In the genomic region with DNA sequence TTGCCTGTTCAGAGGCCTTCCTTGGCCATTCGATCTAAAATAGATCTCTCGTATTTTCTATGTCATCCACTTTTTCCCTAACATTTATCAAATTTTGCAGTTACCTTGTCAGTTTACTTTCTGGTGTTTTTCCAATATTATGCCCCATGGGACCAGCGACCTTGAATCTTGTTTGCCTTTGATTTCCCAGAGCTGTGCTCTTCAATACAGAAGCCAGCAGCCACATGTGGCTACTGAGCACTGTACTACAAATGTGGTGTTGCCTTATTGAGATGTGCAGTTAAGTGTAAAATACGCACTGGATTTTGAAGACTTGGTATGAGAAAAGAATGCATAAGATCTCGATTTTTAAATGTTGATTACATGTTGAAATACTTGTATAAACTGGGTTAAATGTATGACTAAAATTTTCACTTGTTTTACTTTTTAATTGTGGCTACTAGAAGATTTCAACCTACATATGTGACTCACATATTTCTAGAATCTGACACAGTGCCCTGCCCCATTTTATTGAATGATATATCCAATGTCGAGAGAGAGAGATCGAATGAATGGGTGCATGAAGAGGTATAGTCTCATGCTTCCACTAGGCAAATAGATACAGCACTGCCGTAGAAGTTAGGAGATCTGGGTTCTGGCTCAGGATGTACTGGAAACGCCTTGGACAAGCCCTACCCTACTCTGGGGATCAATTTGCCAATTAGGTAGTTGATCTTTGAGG, we compare ENCODE assay signal across 8 cellular contexts. TPM values are rescaled to one million over a fixed set of nuclear protein-coding genes. Genes with fewer than 3 reads are reported as not detected.
DNase-seq lines count a peak whose midpoint lies in the region; ATAC-seq, FAIRE-seq and TF ChIP-seq lines count a peak whose summit lies in the region.

No MANE protein-coding gene starts in this region.

- CTCF ChIA-PET in endothelial cell of umbilical vein (lab: Charles Lee) = interaction anchor here (0.8 to 2.1 kb wide), 3 partner anchors 8 to 254 kb away, joined by 3 to 18 read pairs (median 3); a partner anchor contains a TSS

- ATAC-seq in GM21423 (IDR thresholded peaks at IDR 0.05; ENCODE audit: unreplicated experiment) = peak; percentile 9

- dilution Hi-C loops in endothelial cell of umbilical vein (cut with MboI; ENCODE audit: extremely low pct_ligation_motif_present, low sequenced_read_pairs) = no loop called here

- H3K27me3 ChIP-seq in NT2/D1 (ENCODE audit: insufficient read depth, insufficient read length) (no peaks in the 10 kb centered on the region), endothelial cell of umbilical vein (ENCODE audit: control insufficient read depth in 2 of 2, insufficient read depth in 2 of 2, low read length in 2 of 2) (peaks cover 6 to 10% of the 10 kb centered on the region in 2 experiments), neutrophil (peaks cover 19% of the 10 kb centered on the region)

- H3K9ac ChIP-seq in NT2/D1 (ENCODE audit: insufficient read length, low read depth) = peak overlapping the region; percentile 99
- peak overlapping the region; percentile 86 for H3K9ac ChIP-seq in endothelial cell of umbilical vein (replicated peaks; ENCODE audit: extremely low read depth, insufficient read depth, low read length)

- H3K9me1 ChIP-seq in endothelial cell of umbilical vein (replicated peaks; ENCODE audit: control insufficient read depth, extremely low read depth, insufficient read depth, low read length) = no peaks in the 10 kb centered on the region

- no peaks in the 10 kb centered on the region for H3K4me1 ChIP-seq in NT2/D1 (ENCODE audit: insufficient read depth, insufficient read length)
- peaks cover 17% of the 10 kb centered on the region for H3K4me1 ChIP-seq in endothelial cell of umbilical vein (ENCODE audit: control insufficient read depth, extremely low read depth, insufficient read depth, low read length)
- H3K4me1 ChIP-seq in neutrophil (ENCODE audit: control insufficient read depth in 1 of 2, insufficient read depth in 1 of 2, low read depth in 1 of 2, low read length in 1 of 2) = peaks cover 40% of the 10 kb centered on the region in 2 experiments

- no TSS peak for BruUV-seq in endothelial cell of umbilical vein (replicated peaks; lab: Mats Ljungman, UMichigan)

- H3K36me3 ChIP-seq in NT2/D1 (ENCODE audit: insufficient read depth, insufficient read length, low read length) (peaks cover 26% of the 10 kb centered on the region), endothelial cell of umbilical vein (ENCODE audit: control insufficient read depth in 2 of 2, extremely low read depth in 1 of 2, insufficient read depth in 2 of 2, low read length in 2 of 2) (peaks cover 2 to 6% of the 10 kb centered on the region in 2 experiments), neutrophil (peaks cover 14% of the 10 kb centered on the region)

- no peaks in the 10 kb centered on the region for H4K20me1 ChIP-seq in endothelial cell of umbilical vein (replicated peaks; ENCODE audit: control insufficient read depth, extremely low read depth, insufficient read depth, low read length)

- no peak for TF ChIP-seq POLR2A in endothelial cell of umbilical vein (IDR thresholded peaks at IDR 0.05; ENCODE audit: low read depth, low read length)

- peak overlapping the region; percentile 68 for H3K4me2 ChIP-seq in endothelial cell of umbilical vein (ENCODE audit: insufficient read depth, low read length)

- peak overlapping the region; percentile 71 for H3K27ac ChIP-seq in endothelial cell of umbilical vein (ENCODE audit: insufficient read depth, low read depth, low read length)
- H3K27ac ChIP-seq in neutrophil = peak overlapping the region; percentile 94

- H3K4me3 ChIP-seq in NT2/D1 (ENCODE audit: insufficient read length, low read depth) = peak overlapping the region; percentile 98
- H3K4me3 ChIP-seq in endothelial cell of umbilical vein (replicated peaks in 1 of 3; ENCODE audit: insufficient read depth in 1 of 3, low read depth in 1 of 3, low read length in 3 of 3) = peak overlapping the region; percentile 58 to 81 (median 80)
- peak overlapping the region; percentile 93 to 98 for H3K4me3 ChIP-seq in neutrophil (ENCODE audit: low read depth in 1 of 2, low read length in 1 of 2)

- H2AFZ ChIP-seq in endothelial cell of umbilical vein (ENCODE audit: low read depth, low read length) = peak overlapping the region; percentile 68

- DNase-seq in NT2/D1 (ENCODE audit: low read depth, low spot score) (no peak), endothelial cell of umbilical vein (ENCODE audit: low read depth, low spot score) (no peak), HuH-7.5 (ENCODE audit: low spot score) (no peak), NCI-H1092 (lab: John Stamatoyannopoulos, UW) (no peak), mucosa of gallbladder (ENCODE audit: low spot score) (no peak), DMS114 treated with DMSO at 0.1 percent for 48 hours (lab: John Stamatoyannopoulos, UW; ENCODE audit: unreplicated experiment) (no peak)

- H3K9me3 ChIP-seq in NT2/D1 (ENCODE audit: insufficient read depth, low read length) (no peaks in the 10 kb centered on the region), endothelial cell of umbilical vein (replicated peaks; ENCODE audit: control insufficient read depth, insufficient read depth, low read length) (no peaks in the 10 kb centered on the region), neutrophil (no peaks in the 10 kb centered on the region)

- no peak for FAIRE-seq in endothelial cell of umbilical vein (lab: Jason Lieb, UNC)

- POLR2A ChIA-PET in endothelial cell of umbilical vein (lab: Charles Lee) = no interaction called here

- no peak for TF ChIP-seq CTCF in endothelial cell of umbilical vein (IDR thresholded peaks at IDR 0.05; ENCODE audit: extremely low read depth in 1 of 2, insufficient read depth in 1 of 2, low read depth in 1 of 2, low read length in 2 of 2)
- no peak for TF ChIP-seq CTCF in neutrophil (IDR thresholded peaks at IDR 0.05)

- peaks cover 24% of the 10 kb centered on the region for H3K79me2 ChIP-seq in endothelial cell of umbilical vein (ENCODE audit: control insufficient read depth, insufficient read depth, low read length)

- intact Hi-C loops in endothelial cell of umbilical vein (cut with micrococcal nuclease) = no loop called here

TF ChIP-seq in endothelial cell of umbilical vein, 7 proteins besides CTCF, POLR2A, EP300 and RAD21 (continues in another document):
- TF ChIP-seq, protein P1, sequence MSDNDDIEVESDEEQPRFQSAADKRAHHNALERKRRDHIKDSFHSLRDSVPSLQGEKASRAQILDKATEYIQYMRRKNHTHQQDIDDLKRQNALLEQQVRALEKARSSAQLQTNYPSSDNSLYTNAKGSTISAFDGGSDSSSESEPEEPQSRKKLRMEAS (IDR thresholded peaks at IDR 0.05; ENCODE audit: insufficient read depth, insufficient read length) = no peak

RNA-seq across cellular contexts. Expression of a gene that starts 0.8 kb away (rescaled TPM):
- total RNA-seq in endothelial cell of umbilical vein (126 and 133 TPM in 2 replicates), mucosa of gallbladder (88.5 TPM)
- 94.7 and 98.4 TPM in 2 replicates for polyA plus RNA-seq in endothelial cell of umbilical vein
- 97.2 and 101 TPM in 2 replicates for polyA plus RNA-seq in endothelial cell of umbilical vein (2011; cell fraction: cytosol; rRNA removed)
- polyA plus RNA-seq in endothelial cell of umbilical vein (2011; cell fraction: nucleus; rRNA removed) = 60.6 and 69.5 TPM in 2 replicates
- 132 and 187 TPM in 2 replicates for polyA plus RNA-seq in endothelial cell of umbilical vein (2012)
- polyA minus RNA-seq in endothelial cell of umbilical vein = 65.4 and 67.3 TPM in 2 replicates
- 66.8 TPM for polyA minus RNA-seq in endothelial cell of umbilical vein (2011; cell fraction: cytosol; rRNA and poly(A)+ RNA removed)
- 31.5 and 41.9 TPM in 2 replicates for polyA minus RNA-seq in endothelial cell of umbilical vein (2011; cell fraction: nucleus; rRNA and poly(A)+ RNA removed)

RNA-seq across cellular contexts. Expression of a gene that starts 8.3 kb away (rescaled TPM):
- 92.3 and 93.5 TPM in 2 replicates for total RNA-seq in endothelial cell of umbilical vein
- 51.4 and 63.1 TPM in 2 replicates for polyA plus RNA-seq in endothelial cell of umbilical vein
- polyA plus RNA-seq in endothelial cell of umbilical vein (2011; cell fraction: cytosol; rRNA removed) = 70.7 and 88.7 TPM in 2 replicates
- 92.4 and 94.5 TPM in 2 replicates for polyA plus RNA-seq in endothelial cell of umbilical vein (2011; cell fraction: nucleus; rRNA removed)
- polyA plus RNA-seq in endothelial cell of umbilical vein (2012) = 87.4 and 98.2 TPM in 2 replicates
- 88.9 and 98.4 TPM in 2 replicates for polyA minus RNA-seq in endothelial cell of umbilical vein
- 28.8 TPM for polyA minus RNA-seq in endothelial cell of umbilical vein (2011; cell fraction: cytosol; rRNA and poly(A)+ RNA removed)
- polyA minus RNA-seq in endothelial cell of umbilical vein (2011; cell fraction: nucleus; rRNA and poly(A)+ RNA removed) = 41.5 and 62.8 TPM in 2 replicates
- total RNA-seq in mucosa of gallbladder = 71.3 TPM

RNA-seq across cellular contexts. Expression of a gene that starts 12.0 kb away (rescaled TPM):
- total RNA-seq in endothelial cell of umbilical vein = 1.6 and 1.9 TPM in 2 replicates
- polyA plus RNA-seq in endothelial cell of umbilical vein = 0.62 and 0.65 TPM in 2 replicates
- 0.28 and 0.34 TPM in 2 replicates for polyA plus RNA-seq in endothelial cell of umbilical vein (2011; cell fraction: cytosol; rRNA removed)
- polyA plus RNA-seq in endothelial cell of umbilical vein (2011; cell fraction: nucleus; rRNA removed) = 2.7 and 3.2 TPM in 2 replicates
- 0.53 and 0.63 TPM in 2 replicates for polyA plus RNA-seq in endothelial cell of umbilical vein (2012)
- 1.3 and 2.4 TPM in 2 replicates for polyA minus RNA-seq in endothelial cell of umbilical vein
- 0.51 TPM for polyA minus RNA-seq in endothelial cell of umbilical vein (2011; cell fraction: cytosol; rRNA and poly(A)+ RNA removed)
- 3.8 and 4.3 TPM in 2 replicates for polyA minus RNA-seq in endothelial cell of umbilical vein (2011; cell fraction: nucleus; rRNA and poly(A)+ RNA removed)
- 1.4 TPM for total RNA-seq in mucosa of gallbladder

RNA-seq across cellular contexts. Expression of a gene that starts 18.6 kb away (rescaled TPM):
- 0.27 and 0.44 TPM in 2 replicates for total RNA-seq in endothelial cell of umbilical vein
- 0.11 and 0.19 TPM in 2 replicates for polyA plus RNA-seq in endothelial cell of umbilical vein
- polyA plus RNA-seq in endothelial cell of umbilical vein (2011; cell fraction: cytosol; rRNA removed) = 0.06 and 0.11 TPM in 2 replicates
- 1.3 and 1.6 TPM in 2 replicates for polyA plus RNA-seq in endothelial cell of umbilical vein (2011; cell fraction: nucleus; rRNA removed)
- 0.16 and 0.20 TPM in 2 replicates for polyA plus RNA-seq in endothelial cell of umbilical vein (2012)
- 0.11 and 0.32 TPM in 2 replicates for polyA minus RNA-seq in endothelial cell of umbilical vein
- not detected for polyA minus RNA-seq in endothelial cell of umbilical vein (2011; cell fraction: cytosol; rRNA and poly(A)+ RNA removed)
- 0.38 and 0.43 TPM in 2 replicates for polyA minus RNA-seq in endothelial cell of umbilical vein (2011; cell fraction: nucleus; rRNA and poly(A)+ RNA removed)
- total RNA-seq in mucosa of gallbladder = 125 TPM

RNA-seq across cellular contexts. Expression of a gene that starts 33.7 kb away (rescaled TPM):
- total RNA-seq in endothelial cell of umbilical vein (not detected in 2 replicates), mucosa of gallbladder (0.89 TPM)
- not detected in 2 replicates for polyA plus RNA-seq in endothelial cell of umbilical vein
- not detected in 2 replicates for polyA plus RNA-seq in endothelial cell of umbilical vein (2011; cell fraction: cytosol; rRNA removed)
- not detected in 2 replicates for polyA plus RNA-seq in endothelial cell of umbilical vein (2011; cell fraction: nucleus; rRNA removed)
- polyA plus RNA-seq in endothelial cell of umbilical vein (2012) = 0.49 and 0.92 TPM in 2 replicates
- polyA minus RNA-seq in endothelial cell of umbilical vein = not detected in 2 replicates
- not detected for polyA minus RNA-seq in endothelial cell of umbilical vein (2011; cell fraction: cytosol; rRNA and poly(A)+ RNA removed)
- not detected in 2 replicates for polyA minus RNA-seq in endothelial cell of umbilical vein (2011; cell fraction: nucleus; rRNA and poly(A)+ RNA removed)
